ENCODE assay signal across 8 cellular contexts in the genomic region with DNA sequence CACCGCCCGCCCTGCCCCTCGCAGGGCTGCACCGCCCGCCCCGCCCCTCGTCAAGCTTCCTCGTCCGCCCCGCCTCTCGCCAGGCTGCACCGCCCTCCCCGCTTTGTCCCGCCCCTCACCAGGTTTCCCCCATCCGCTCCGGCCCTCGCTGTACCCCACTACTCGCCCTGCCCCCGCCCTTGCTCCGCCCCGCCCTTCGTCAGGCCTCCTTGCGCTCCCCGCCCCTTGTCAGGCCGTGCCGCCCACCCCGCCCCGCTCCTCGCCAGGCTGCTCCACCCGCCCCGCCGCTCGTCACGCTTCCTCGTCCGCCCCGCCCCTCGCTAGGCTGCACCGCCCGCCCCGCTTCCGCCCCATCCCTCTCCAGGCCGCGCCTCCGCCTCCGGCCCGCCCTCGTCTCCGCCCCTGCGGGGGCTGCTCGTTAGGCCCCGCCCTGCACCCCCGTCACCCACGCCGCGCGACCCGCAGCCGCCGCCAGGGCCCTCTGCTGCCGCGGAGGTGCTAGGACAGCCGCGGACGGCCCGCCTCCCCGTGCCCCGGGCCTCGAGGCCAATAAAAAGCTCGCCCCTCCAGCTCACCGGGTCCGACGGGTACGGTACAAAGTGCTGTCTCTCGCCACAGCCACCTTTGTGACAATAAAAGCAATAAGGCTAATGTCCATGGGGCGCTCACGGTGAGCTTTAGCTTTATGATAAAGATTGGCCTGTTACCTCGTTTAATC. TPM values are rescaled to one million over a fixed set of nuclear protein-coding genes. Genes with fewer than 3 reads are reported as not detected.
A peak's percentile ranks its signal among the peaks of the same experiment; 100 is the strongest.
DNase-seq lines count a peak whose midpoint lies in the region; ATAC-seq and TF ChIP-seq lines count a peak whose summit lies in the region.

No MANE protein-coding gene starts in this region.

- peaks cover 17% of the 10 kb centered on the region for H3K4me1 ChIP-seq in BLaER1
- H3K4me1 ChIP-seq in colonic mucosa, result peaks cover 8% of the 10 kb centered on the region

- TF ChIP-seq CTCF in colonic mucosa (IDR thresholded peaks at IDR 0.05), result peak; percentile 59

- H3K9me3 ChIP-seq in BLaER1 (peaks cover 6% of the 10 kb centered on the region; the same call in 1 of the 2 replicates), colonic mucosa (no peaks in the 10 kb centered on the region)

- peaks cover 33% of the 10 kb centered on the region for H3K36me3 ChIP-seq in BLaER1
- H3K36me3 ChIP-seq in colonic mucosa, result peaks cover 8% of the 10 kb centered on the region

- peak overlapping the region; percentile 54 for H3K4me2 ChIP-seq in BLaER1

- ATAC-seq in GM19328 (IDR thresholded peaks at IDR 0.05; ENCODE audit: unreplicated experiment) (peak; percentile 67), HG03460 (IDR thresholded peaks at IDR 0.05; ENCODE audit: unreplicated experiment) (peak; percentile 85), left lobe of liver (peak; percentile 81)

- H3K4me3 ChIP-seq in BLaER1, result peak overlapping the region; percentile 40; the same call in 1 of the 2 replicates
- peak overlapping the region; percentile 20 for H3K4me3 ChIP-seq in colonic mucosa

- H3K27ac ChIP-seq in BLaER1, result no peak overlapping the region; the same call in 1 of the 2 replicates
- peak overlapping the region; percentile 78 for H3K27ac ChIP-seq in colonic mucosa

- H4K20me1 ChIP-seq in BLaER1, result peaks cover 19% of the 10 kb centered on the region

- H3K9ac ChIP-seq in BLaER1 (peak overlapping the region; percentile 36; the same call in 1 of the 2 replicates), colonic mucosa (ENCODE audit: low read depth in 2 of 2, low read length in 2 of 2) (peak overlapping the region; percentile 19 to 77)

- peak; percentile 60 for DNase-seq in NCI-H524 treated with DMSO at 0.1 percent for 48 hours (lab: John Stamatoyannopoulos, UW)
- DNase-seq in activated CD4-positive, alpha-beta T cell treated with anti-CD3 and anti-CD28 coated beads for 48 hours, result peak; percentile 99
- peak; percentile 99 for DNase-seq in colonic mucosa
- DNase-seq in left lobe of liver (ENCODE audit: low spot score), result peak; percentile 99
- peak; percentile 98 for DNase-seq in stimulated activated CD4-positive, alpha-beta T cell treated with anti-CD3 and anti-CD28 coated beads, Interleukin-1b, Interleukin-23, amount 100 ng/mL, for 48 hours

- H3K27me3 ChIP-seq in BLaER1 (no peaks in the 10 kb centered on the region), colonic mucosa (no peaks in the 10 kb centered on the region)

- intact Hi-C loops in colonic mucosa (cut with DNase I), result no loop called here

RNA-seq across cellular contexts. Expression of a gene that starts 0.6 kb away (rescaled TPM):
- total RNA-seq in colonic mucosa, result 10 to 100 TPM; 96.1 to 96.7 TPM
- 37.4 TPM for total RNA-seq in left lobe of liver

RNA-seq across cellular contexts. Expression of a gene that starts 29.9 kb away (rescaled TPM):
- total RNA-seq in colonic mucosa (100 to 1,000 TPM in 1 of 2 donors, 10 to 100 TPM in 1; 24.0 to 917 TPM), left lobe of liver (1.8 TPM)

RNA-seq across cellular contexts. Expression of a gene that starts 46.4 kb away (rescaled TPM):
- total RNA-seq in colonic mucosa (10 to 100 TPM in 1 of 2 donors, 1 to 10 TPM in 1; 6.2 to 19.3 TPM), left lobe of liver (1.5 TPM)

RNA-seq across cellular contexts. Expression of a gene that starts 55.7 kb away (rescaled TPM):
- not detected for total RNA-seq in colonic mucosa
- not detected for total RNA-seq in left lobe of liver
